37 cellular contexts compared by ENCODE assay signal in the genomic region with DNA sequence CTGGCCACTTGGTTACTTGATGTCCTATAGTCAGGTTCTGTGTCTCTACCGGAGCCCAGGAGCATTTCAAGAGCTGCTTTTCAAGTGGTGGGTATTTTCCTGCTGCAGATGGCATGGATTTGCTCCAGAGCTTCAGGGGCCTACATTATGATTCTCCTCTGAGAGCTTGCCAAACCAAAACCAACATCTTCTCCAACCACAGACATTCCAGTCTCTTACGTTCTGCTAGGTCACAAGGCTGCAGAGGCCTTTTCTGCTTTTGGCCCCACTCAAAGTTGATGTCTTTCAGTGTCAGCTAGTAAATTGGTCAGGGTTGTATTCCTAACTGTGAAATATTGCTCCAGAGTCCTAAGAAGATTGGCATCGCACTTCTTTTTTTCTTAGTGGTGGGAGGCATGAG. TPM values are rescaled to one million over a fixed set of nuclear protein-coding genes. Genes with fewer than 3 reads are reported as not detected.
DNase-seq lines count a peak whose midpoint lies in the region; ATAC-seq, FAIRE-seq and TF ChIP-seq lines count a peak whose summit lies in the region.
"Had no signal": no experiment of that assay in that cellular context is flagged by ENCODE, and none has a peak within 500 bp of the region (broad histone marks: within the 10 kb centered on the region; RNA-seq: fewer than 3 reads in every experiment).

No MANE protein-coding gene starts in this region.

- DNase-seq in GM04503 (ENCODE audit: low read depth) (peak; percentile 57), fibroblast of the aortic adventitia (ENCODE audit: low read depth) (peak; percentile 29), urothelium cell line (ENCODE audit: low spot score) (peak; percentile 52), activated T-cell treated with anti-CD3 and anti-CD28 coated beads for 4 hours (no peak), NCI-H2227 treated with DMSO at 0.1 percent for 48 hours (lab: John Stamatoyannopoulos, UW) (no peak), BE2C (no peak)
- DNase-seq: activated CD4-positive, alpha-beta T cell treated with anti-CD3 and anti-CD28 coated beads, Interleukin-2, amount 50 U/mL, for 1 hour; activated gamma-delta T cell; activated naive CD8-positive, alpha-beta T cell treated with anti-CD3 and anti-CD28 coated beads, Interleukin-2, amount 10 ng/mL, durations not matched to agents 7 days and 5 days; activated T-cell treated with anti-CD3 and anti-CD28 coated beads, Interleukin-2, amount 50 U/mL, for 24 hours; body of pancreas; COR-L47; dermis blood vessel endothelial cell; DMS53; esophagus squamous epithelium; GOT3; HFFc6; hypothalamus; mammary epithelial cell; NCI-H1048; NCI-H1694; NCI-H510A; small intestine; stimulated activated CD4-positive, alpha-beta T cell treated with anti-CD3 and anti-CD28 coated beads, Interleukin-1b, Interleukin-23, amount 100 ng/mL, for 48 hours; stimulated activated naive CD8-positive, alpha-beta T cell treated with anti-CD3 and anti-CD28 coated beads, Interleukin-15, Interleukin-2, amounts not matched to agents 100 U/mL and 50 U/mL, for 24 hours; T1000 had no signal

- H3K36me3 ChIP-seq in BE2C: no peaks in the 10 kb centered on the region
- H3K36me3 ChIP-seq: esophagus squamous epithelium, neural progenitor cell, SJSA1, thoracic aorta, vagina had no signal

- no peak overlapping the region for H3K4me3 ChIP-seq in fibroblast of the aortic adventitia (ENCODE audit: low read depth, low read length)
- H3K4me3 ChIP-seq in BE2C (ENCODE audit: low read depth, low read length): no peak overlapping the region
- H3K4me3 ChIP-seq: body of pancreas, esophagus squamous epithelium, neural progenitor cell, SJSA1, thoracic aorta, vagina had no signal

- no peak overlapping the region for H3K27ac Mint-ChIP-seq in activated T-helper 17 cell treated with anti-CD3 and anti-CD28 coated beads, Interleukin-2, amount 50 U/mL, for 72 hours
- H3K27ac Mint-ChIP-seq: activated naive CD8-positive, alpha-beta T cell treated with anti-CD3 and anti-CD28 coated beads, Interleukin-2, amount 10 ng/mL, durations not matched to agents 7 days and 5 days; HFFc6; neural progenitor cell; WTC11 had no signal

- no peak for FAIRE-seq in urothelium cell line (lab: Jason Lieb, UNC)
- FAIRE-seq: endometrium, G401.6, small intestine had no signal

- H3K4me1 ChIP-seq in BE2C: no peaks in the 10 kb centered on the region
- H3K4me1 ChIP-seq: body of pancreas, esophagus squamous epithelium, neural progenitor cell, vagina had no signal

- ATAC-seq in activated T-helper 17 cell treated with anti-CD3 and anti-CD28 coated beads, Interleukin-2, amount 50 U/mL, for 72 hours (replicated peaks): no peak
- ATAC-seq: body of pancreas; stimulated activated naive CD8-positive, alpha-beta T cell treated with anti-CD3 and anti-CD28 coated beads, Interleukin-15, Interleukin-2, amounts not matched to agents 100 U/mL and 50 U/mL, for 24 hours; WTC11 had no signal

- no peaks in the 10 kb centered on the region for H3K27me3 ChIP-seq in BE2C
- H3K27me3 ChIP-seq: body of pancreas, esophagus squamous epithelium, neural progenitor cell, SJSA1, vagina had no signal

- H3K27me3 Mint-ChIP-seq in activated T-helper 17 cell treated with anti-CD3 and anti-CD28 coated beads, Interleukin-2, amount 50 U/mL, for 72 hours: no peaks in the 10 kb centered on the region
- H3K27me3 Mint-ChIP-seq: activated T-cell treated with anti-CD3 and anti-CD28 coated beads, Interleukin-2, amount 50 U/mL, for 24 hours; central memory CD8-positive, alpha-beta T cell had no signal

- peaks cover 22% of the 10 kb centered on the region for H3K4me1 Mint-ChIP-seq in activated T-helper 17 cell treated with anti-CD3 and anti-CD28 coated beads, Interleukin-2, amount 50 U/mL, for 72 hours
- H3K4me1 Mint-ChIP-seq: activated naive CD8-positive, alpha-beta T cell treated with anti-CD3 and anti-CD28 coated beads, Interleukin-2, amount 10 ng/mL, durations not matched to agents 7 days and 5 days; neural progenitor cell; WTC11 had no signal

- H3K9me3 ChIP-seq in BE2C: no peaks in the 10 kb centered on the region
- H3K9me3 ChIP-seq: body of pancreas, esophagus squamous epithelium, SJSA1, thoracic aorta, vagina had no signal

- H3K36me3 Mint-ChIP-seq in activated T-helper 17 cell treated with anti-CD3 and anti-CD28 coated beads, Interleukin-2, amount 50 U/mL, for 72 hours (ENCODE audit: low read depth): no peaks in the 10 kb centered on the region
- H3K36me3 Mint-ChIP-seq: activated naive CD8-positive, alpha-beta T cell treated with anti-CD3 and anti-CD28 coated beads, Interleukin-2, amount 10 ng/mL, durations not matched to agents 7 days and 5 days; neural progenitor cell; WTC11 had no signal

- peak overlapping the region; percentile 39 for H3K4me3 Mint-ChIP-seq in activated T-helper 17 cell treated with anti-CD3 and anti-CD28 coated beads, Interleukin-2, amount 50 U/mL, for 72 hours
- H3K4me3 Mint-ChIP-seq: activated naive CD8-positive, alpha-beta T cell treated with anti-CD3 and anti-CD28 coated beads, Interleukin-2, amount 10 ng/mL, durations not matched to agents 7 days and 5 days; activated T-cell treated with anti-CD3 and anti-CD28 coated beads, Interleukin-2, amount 50 U/mL, for 24 hours; central memory CD8-positive, alpha-beta T cell; HFFc6; WTC11 had no signal

- H3K9me3 Mint-ChIP-seq in activated T-helper 17 cell treated with anti-CD3 and anti-CD28 coated beads, Interleukin-2, amount 50 U/mL, for 72 hours: no peaks in the 10 kb centered on the region
- H3K9me3 Mint-ChIP-seq: activated naive CD8-positive, alpha-beta T cell treated with anti-CD3 and anti-CD28 coated beads, Interleukin-2, amount 10 ng/mL, durations not matched to agents 7 days and 5 days; activated T-cell treated with anti-CD3 and anti-CD28 coated beads, Interleukin-2, amount 50 U/mL, for 24 hours; central memory CD8-positive, alpha-beta T cell; HFFc6 had no signal

- TF ChIP-seq CTCF in fibroblast of the aortic adventitia (IDR thresholded peaks at IDR 0.05; ENCODE audit: insufficient read depth, low read length) (no peak), BE2C (IDR thresholded peaks at IDR 0.05; ENCODE audit: low read depth, low read length) (no peak)

RNA-seq across cellular contexts. Expression of gene AQP10, which starts 14.7 kb away (rescaled TPM):
- total RNA-seq in activated T-helper 17 cell treated with anti-CD3 and anti-CD28 coated beads, Interleukin-2, amount 50 U/mL, for 72 hours: not detected
- total RNA-seq in fibroblast of the aortic adventitia (ENCODE audit: low replicate concordance): not detected in 2 replicates
- 5.5 TPM for polyA plus RNA-seq in BE2C (2012; ENCODE audit: insufficient read depth, insufficient read length, low read depth)
- total RNA-seq: activated naive CD8-positive, alpha-beta T cell treated with anti-CD3 and anti-CD28 coated beads, Interleukin-2, amount 10 ng/mL, durations not matched to agents 7 days and 5 days; dermis blood vessel endothelial cell; esophagus squamous epithelium; HFFc6; HT-29; mammary epithelial cell; SJSA1; thoracic aorta; vagina; WTC11 had no signal
- polyA plus RNA-seq: AG04450, mammary epithelial cell had no signal

RNA-seq across cellular contexts. Expression of gene ATP8B2, which starts 19.2 kb away (rescaled TPM):
- total RNA-seq in activated T-helper 17 cell treated with anti-CD3 and anti-CD28 coated beads, Interleukin-2, amount 50 U/mL, for 72 hours: 10 to 100 TPM; 64.3 to 69.0 TPM
- 58.3 and 231 TPM in 2 replicates for total RNA-seq in fibroblast of the aortic adventitia (ENCODE audit: low replicate concordance)
- 40.9 TPM for polyA plus RNA-seq in BE2C (2012; ENCODE audit: insufficient read depth, insufficient read length, low read depth)

RNA-seq across cellular contexts. Expression of gene HAX1, which starts 33.7 kb away (rescaled TPM):
- 100 to 1,000 TPM; 127 to 132 TPM for total RNA-seq in activated T-helper 17 cell treated with anti-CD3 and anti-CD28 coated beads, Interleukin-2, amount 50 U/mL, for 72 hours
- total RNA-seq in fibroblast of the aortic adventitia (ENCODE audit: low replicate concordance): 115 and 141 TPM in 2 replicates
- 187 TPM for polyA plus RNA-seq in BE2C (2012; ENCODE audit: insufficient read depth, insufficient read length, low read depth)

Comparison
In these comparisons a context has a peak if more than half of its experiments do, and no peak if none do; other contexts are left out.
1. DNase-seq: peak in GM04503 (single experiment), fibroblast of the aortic adventitia (single experiment) and urothelium cell line (single experiment); none in activated T-cell treated with anti-CD3 and anti-CD28 coated beads for 4 hours (single experiment), NCI-H2227 treated with DMSO at 0.1 percent for 48 hours (single experiment) and BE2C (single experiment).